In genomic region chr3:164890061-164890460, GRCh38 we compare ENCODE assay signal across 24 cellular contexts.
"Had no signal": no experiment of that assay in that cellular context is flagged by ENCODE, and none has a peak within 500 bp of the region (broad histone marks: within the 10 kb centered on the region; RNA-seq: fewer than 3 reads in every experiment).

No MANE protein-coding gene starts in this region.

- ATAC-seq: Right ventricle myocardium inferior, SK-N-SH treated with all-trans-retinoic acid at 6 μM for 48 hours had no signal

- H2AFZ ChIP-seq: PC-9 had no signal

- H3K36me3 ChIP-seq: Peyer's patch, SJCRH30 had no signal

- DNase-seq: KBM-7; MV-4-11; NCI-H1048; NCI-H1105; NCI-H1417 treated with DMSO at 0.1 percent for 48 hours; NCI-H146; NCI-H1694 treated with DMSO at 0.1 percent for 48 hours; NCI-H1930; NCI-H2081; NCI-H2107; NCI-H226; NCI-H446; NCI-H510A; NCI-H524 treated with DMSO at 0.1 percent for 48 hours; NCI-H69; NCI-H774; NK-92 treated with Interleukin-12 subunit alpha and Interleukin-12 subunit beta, amount 100 ng/mL, for 24 hours; OCI-M1; PC-9; Peyer's patch; SHP77 treated with DMSO at 0.1 percent for 48 hours; SJCRH30 had no signal

- H3K9me3 ChIP-seq: Peyer's patch, SJCRH30 had no signal

- H3K4me1 ChIP-seq: Peyer's patch, SJCRH30 had no signal

- H3K4me3 ChIP-seq: PC-9, Peyer's patch, SJCRH30 had no signal

- H3K4me2 ChIP-seq: PC-9 had no signal

- H3K27ac ChIP-seq: PC-9, Peyer's patch, SJCRH30 had no signal

- H3K27me3 ChIP-seq: Peyer's patch, SJCRH30 had no signal
